ENCODE assay signal across 8 cellular contexts in genomic region chr10:95560288-95561199, GRCh38. TPM values are rescaled to one million over a fixed set of nuclear protein-coding genes. Genes with fewer than 3 reads are reported as not detected.
DNase-seq lines count a peak whose midpoint lies in the region; ATAC-seq and TF ChIP-seq lines count a peak whose summit lies in the region.

No MANE protein-coding gene starts in this region.

- peak overlapping the region; percentile 58 to 96 (median 90) for H3K27ac ChIP-seq in dorsolateral prefrontal cortex

- DNase-seq in LHCN-M2 (ENCODE audit: low read depth) (peak; percentile 4), dorsolateral prefrontal cortex (peak; percentile 32 to 69 (median 54)), lung microvascular endothelial cell (ENCODE audit: low read depth in 2 of 2) (peak; percentile 32 to 42), OCI-M2 (lab: John Stamatoyannopoulos, UW; ENCODE audit: unreplicated experiment) (no peak)
- peak; percentile 38 for DNase-seq in activated CD4-positive, alpha-beta T cell treated with anti-CD3 and anti-CD28 coated beads, Interleukin-2, amount 50 U/mL, for 1 hour
- peak; percentile 12 for DNase-seq in stimulated activated CD8-positive, alpha-beta memory T cell treated with anti-CD3 and anti-CD28 coated beads, Interleukin-15, amount 100 ng/mL, for 1 hour (ENCODE audit: low read depth)

- intact Hi-C loops in dorsolateral prefrontal cortex (cut with DNase I): loop anchor here (2.0 to 10.0 kb wide), 3 partner anchors 42 to 130 kb away; no protein-coding TSS in a partner anchor

- peak in 1 of 56 donors; percentile 17 for TF ChIP-seq CTCF in dorsolateral prefrontal cortex (IDR thresholded peaks at IDR 0.05 in 54 of 56, conservative IDR thresholded peaks at IDR 0.05 in 2 of 56; ENCODE audit: low read depth in 1 of 56, partially characterized antibody in 56 of 56)

- H3K27me3 ChIP-seq in dorsolateral prefrontal cortex: no peaks in the 10 kb centered on the region

- H3K4me3 ChIP-seq in GM08714 (ENCODE audit: low read length): peak overlapping the region; percentile 85
- peak overlapping the region; percentile 47 to 97 (median 89) for H3K4me3 ChIP-seq in dorsolateral prefrontal cortex

- ATAC-seq in HG02840 (IDR thresholded peaks at IDR 0.05; ENCODE audit: low FRiP score, unreplicated experiment): no peak

RNA-seq across cellular contexts. Expression of gene SORBS1, which starts 0.6 kb away (rescaled TPM):
- total RNA-seq in LHCN-M2 (2014; rRNA removed) (3.7 and 6.5 TPM in 2 replicates), dorsolateral prefrontal cortex (100 to 1,000 TPM; 191 to 480 (median 308) TPM), lung microvascular endothelial cell (1.1 and 2.8 TPM in 2 replicates)
- 1.2 TPM for polyA plus RNA-seq in LHCN-M2 (2012)

Comparison
In these comparisons a context has a peak if more than half of its experiments do, and no peak if none do; other contexts are left out.
1. RNA of gene SORBS1, which starts 0.6 kb away (total RNA-seq): 191 to 480 TPM in dorsolateral prefrontal cortex; 3.7 to 6.5 TPM in LHCN-M2 and 1.1 to 2.8 TPM in lung microvascular endothelial cell; every median in the first group is over 10 times any median in the second.